ENCODE assay signal across 21 cellular contexts in the genomic region with DNA sequence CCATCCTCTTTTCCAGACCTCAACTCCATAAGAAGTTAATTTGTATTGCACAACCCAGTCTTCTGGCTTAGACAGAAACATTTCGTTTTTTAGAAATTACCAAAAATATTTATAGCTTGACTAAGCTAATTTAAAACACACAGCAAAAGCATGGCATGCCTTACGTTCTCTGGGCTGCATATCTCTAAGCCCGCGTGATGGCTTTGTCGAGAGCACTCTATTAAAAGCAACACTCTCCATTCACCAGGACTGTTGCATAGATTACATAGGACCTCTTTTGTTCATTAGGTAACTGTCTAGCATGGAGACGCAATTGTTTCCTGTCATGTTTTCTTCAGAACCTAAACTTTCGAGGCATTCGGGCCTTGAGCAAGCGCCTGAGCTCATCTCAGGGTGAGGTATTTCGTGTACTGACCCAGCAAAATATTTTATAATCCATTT.
DNase-seq lines count a peak whose midpoint lies in the region; ATAC-seq and TF ChIP-seq lines count a peak whose summit lies in the region.
"Had no signal": no experiment of that assay in that cellular context is flagged by ENCODE, and none has a peak within 500 bp of the region (broad histone marks: within the 10 kb centered on the region; RNA-seq: fewer than 3 reads in every experiment).

No MANE protein-coding gene starts in this region.

- no peaks in the 10 kb centered on the region for H3K4me1 Mint-ChIP-seq in T-helper 17 cell
- H3K4me1 Mint-ChIP-seq: natural killer cell had no signal

- H3K4me3 Mint-ChIP-seq in T-helper 17 cell: no peak overlapping the region
- H3K4me3 Mint-ChIP-seq: effector memory CD8-positive, alpha-beta T cell; IgD-negative memory B cell; natural killer cell had no signal

- H3K36me3 ChIP-seq in cardiac muscle cell: no peaks in the 10 kb centered on the region
- H3K36me3 ChIP-seq in upper lobe of left lung: no peaks in the 10 kb centered on the region
- H3K36me3 ChIP-seq: gastrocnemius medialis, lower lobe of right lung had no signal

- 85 to 92% methylated on average over 10 of the region's 10 CpGs for WGBS in upper lobe of left lung, 2 donors

- TF ChIP-seq CTCF in cardiac muscle cell (IDR thresholded peaks at IDR 0.05; ENCODE audit: low read depth, low read length) (no peak), upper lobe of left lung (IDR thresholded peaks at IDR 0.05) (no peak)

- TF ChIP-seq EP300 in upper lobe of left lung (IDR thresholded peaks at IDR 0.05): no peak

- H3K27ac ChIP-seq in cardiac muscle cell (peak overlapping the region; percentile 75), skin epidermis (peak overlapping the region in 11 of 21 experiments; percentile 1 to 83 (median 53)), upper lobe of left lung (no peak overlapping the region)
- H3K27ac ChIP-seq: C4-2B, lower lobe of right lung had no signal

- H3K27me3 ChIP-seq in cardiac muscle cell (no peaks in the 10 kb centered on the region), upper lobe of left lung (no peaks in the 10 kb centered on the region)
- H3K27me3 ChIP-seq: gastrocnemius medialis had no signal

- H3K9me3 ChIP-seq in cardiac muscle cell (ENCODE audit: low read depth): no peaks in the 10 kb centered on the region
- no peaks in the 10 kb centered on the region for H3K9me3 ChIP-seq in T-helper 17 cell (ENCODE audit: control insufficient read depth, low read length, poor library complexity, severe bottlenecking)
- H3K9me3 ChIP-seq in upper lobe of left lung: no peaks in the 10 kb centered on the region
- H3K9me3 ChIP-seq: gastrocnemius medialis, lower lobe of right lung had no signal

- TF ChIP-seq POLR2A in upper lobe of left lung (IDR thresholded peaks at IDR 0.05): no peak

- H3K27ac Mint-ChIP-seq in T-helper 17 cell: no peak overlapping the region
- H3K27ac Mint-ChIP-seq: activated naive CD4-positive, alpha-beta T cell treated with anti-CD3 and anti-CD28 coated beads, Interleukin-2, amount 50 U/mL, for 72 hours; effector memory CD8-positive, alpha-beta T cell; IgD-negative memory B cell; natural killer cell; progenitor cell of endocrine pancreas had no signal

- no peak overlapping the region for H3K4me3 ChIP-seq in cardiac muscle cell
- no peak overlapping the region for H3K4me3 ChIP-seq in skin epidermis
- H3K4me3 ChIP-seq in upper lobe of left lung: no peak overlapping the region
- H3K4me3 ChIP-seq: gastrocnemius medialis, lower lobe of right lung had no signal

- peak; percentile 39 for ATAC-seq in SK-N-SH treated with all-trans-retinoic acid at 6 μM for 48 hours
- no peak for ATAC-seq in T-helper 17 cell
- no peak for ATAC-seq in upper lobe of left lung (ENCODE audit: low FRiP score in 2 of 2)
- no peak for ATAC-seq in left colon
- ATAC-seq: activated naive CD4-positive, alpha-beta T cell treated with anti-CD3 and anti-CD28 coated beads, Interleukin-2, amount 50 U/mL, for 72 hours; effector memory CD8-positive, alpha-beta T cell; gastrocnemius medialis; lower lobe of right lung; natural killer cell; stimulated activated naive CD8-positive, alpha-beta T cell treated with anti-CD3 and anti-CD28 coated beads, Interleukin-15, Interleukin-2, amounts not matched to agents 100 U/mL and 50 U/mL, for 24 hours had no signal

- peaks cover 24% of the 10 kb centered on the region for H3K4me1 ChIP-seq in cardiac muscle cell (ENCODE audit: low read depth)
- H3K4me1 ChIP-seq in upper lobe of left lung: peaks cover 0 to 3% (median 0%) of the 10 kb centered on the region in 4 donors
- H3K4me1 ChIP-seq: lower lobe of right lung had no signal

- H3K27me3 Mint-ChIP-seq in T-helper 17 cell: no peaks in the 10 kb centered on the region
- H3K27me3 Mint-ChIP-seq: effector memory CD8-positive, alpha-beta T cell; IgD-negative memory B cell; progenitor cell of endocrine pancreas had no signal

- intact Hi-C loops in left colon (cut with DNase I, micrococcal nuclease): no loop called here

- DNase-seq in EH (ENCODE audit: low read depth) (peak; percentile 94), cardiac muscle cell (ENCODE audit: low read depth in 1 of 2, low spot score in 1 of 2) (peak in 1 of 2 donors; percentile 68), iPS-NIHi11 (ENCODE audit: low spot score) (no peak), T-helper 17 cell (no peak), upper lobe of left lung (no peak), left colon (no peak)
- DNase-seq: activated CD4-positive, alpha-beta T cell treated with anti-CD3 and anti-CD28 coated beads, Interleukin-2, amount 50 U/mL, for 4 hours; DMS153; effector memory CD8-positive, alpha-beta T cell; gastrocnemius medialis; lower lobe of right lung; natural killer cell; NCI-H2029; stimulated activated CD4-positive, alpha-beta T cell treated with anti-CD3 and anti-CD28 coated beads, Interleukin-15, amount 100 ng/mL, for 24 hours; stimulated activated naive CD8-positive, alpha-beta T cell treated with anti-CD3 and anti-CD28 coated beads, Interleukin-15, Interleukin-2, amounts not matched to agents 100 U/mL and 50 U/mL, for 24 hours had no signal

- H3K36me3 Mint-ChIP-seq in T-helper 17 cell (ENCODE audit: low read depth): no peaks in the 10 kb centered on the region
- H3K36me3 Mint-ChIP-seq: activated naive CD4-positive, alpha-beta T cell treated with anti-CD3 and anti-CD28 coated beads, Interleukin-2, amount 50 U/mL, for 72 hours; IgD-negative memory B cell; natural killer cell had no signal

TF ChIP-seq in SK-N-SH treated with all-trans-retinoic acid at 6 μM for 48 hours, 23 proteins besides CTCF, POLR2A, EP300 and RAD21:
- TF ChIP-seq ZC3H10 (CRISPR knock-in tag; IDR thresholded peaks at IDR 0.05) (no peak), ZNF70 (CRISPR knock-in tag; IDR thresholded peaks at IDR 0.05) (no peak), OSR1 (CRISPR knock-in tag; IDR thresholded peaks at IDR 0.05) (no peak), ZFP30 (CRISPR knock-in tag; IDR thresholded peaks at IDR 0.05) (no peak)
- TF ChIP-seq, protein P1, sequence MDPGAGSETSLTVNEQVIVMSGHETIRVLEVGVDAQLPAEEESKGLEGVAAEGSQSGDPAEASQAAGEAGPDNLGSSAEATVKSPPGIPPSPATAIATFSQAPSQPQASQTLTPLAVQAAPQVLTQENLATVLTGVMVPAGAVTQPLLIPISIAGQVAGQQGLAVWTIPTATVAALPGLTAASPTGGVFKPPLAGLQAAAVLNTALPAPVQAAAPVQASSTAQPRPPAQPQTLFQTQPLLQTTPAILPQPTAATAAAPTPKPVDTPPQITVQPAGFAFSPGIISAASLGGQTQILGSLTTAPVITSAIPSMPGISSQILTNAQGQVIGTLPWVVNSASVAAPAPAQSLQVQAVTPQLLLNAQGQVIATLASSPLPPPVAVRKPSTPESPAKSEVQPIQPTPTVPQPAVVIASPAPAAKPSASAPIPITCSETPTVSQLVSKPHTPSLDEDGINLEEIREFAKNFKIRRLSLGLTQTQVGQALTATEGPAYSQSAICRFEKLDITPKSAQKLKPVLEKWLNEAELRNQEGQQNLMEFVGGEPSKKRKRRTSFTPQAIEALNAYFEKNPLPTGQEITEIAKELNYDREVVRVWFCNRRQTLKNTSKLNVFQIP (CRISPR knock-in tag; IDR thresholded peaks at IDR 0.05; ENCODE audit: borderline replicate concordance, low read depth): no peak
TF ChIP-seq in SK-N-SH treated with all-trans-retinoic acid at 6 μM for 48 hours: peak in this region for 0.

Comparison
In these comparisons a context has a peak if more than half of its experiments do, and no peak if none do; other contexts are left out.
1. H3K27ac ChIP-seq: peak in cardiac muscle cell (single experiment) and skin epidermis (11 of 21); none in upper lobe of left lung (0 of 4).